Comparison of ENCODE assay signal across 22 cellular contexts in the genomic region with DNA sequence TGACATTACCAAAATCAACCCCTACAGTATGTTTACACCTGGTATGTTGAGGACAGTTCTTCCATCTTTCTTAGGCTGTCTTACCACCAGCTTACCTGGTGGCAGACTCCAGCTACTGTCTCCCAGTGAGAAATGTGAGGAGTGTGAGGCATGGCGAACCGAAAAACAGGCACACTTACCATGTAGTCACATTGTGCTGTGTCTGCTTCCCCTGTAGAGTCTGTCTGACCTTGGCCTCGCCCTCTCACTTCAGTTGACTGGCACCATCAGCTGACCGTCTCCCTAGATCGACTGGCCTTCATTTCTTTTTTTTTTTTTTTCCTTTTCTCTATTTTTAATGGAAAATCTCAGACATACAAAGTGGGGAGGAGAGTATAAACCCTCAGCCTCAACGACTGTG.
"Had no signal": no experiment of that assay in that cellular context is flagged by ENCODE, and none has a peak within 500 bp of the region (broad histone marks: within the 10 kb centered on the region; RNA-seq: fewer than 3 reads in every experiment).

No MANE protein-coding gene starts in this region.

- H3K9me3 ChIP-seq: ascending aorta, body of pancreas, Peyer's patch had no signal

- H3K36me3 ChIP-seq: ascending aorta, Peyer's patch had no signal

- FAIRE-seq: bronchial epithelial cell, K562 had no signal

- H3K4me3 ChIP-seq: ascending aorta, body of pancreas, K562, Peyer's patch had no signal

- ATAC-seq: activated CD4-positive, CD25-positive, alpha-beta regulatory T cell treated with anti-CD3 and anti-CD28 coated beads, Interleukin-2, amount 50 U/mL, for 24 hours; activated CD8-positive, alpha-beta T cell treated with anti-CD3 and anti-CD28 coated beads for 36 hours; activated T-cell treated with anti-CD3 and anti-CD28 coated beads, Interleukin-2, amount 50 U/mL, for 72 hours; body of pancreas; K562 had no signal

- DNase-seq: activated CD4-positive, alpha-beta T cell treated with anti-CD3 and anti-CD28 coated beads for 4 hours; activated CD8-positive, alpha-beta memory T cell treated with anti-CD3 and anti-CD28 coated beads, Interleukin-2, amount 50 U/mL, for 4 hours; activated CD8-positive, alpha-beta T cell treated with anti-CD3 and anti-CD28 coated beads for 36 hours; activated gamma-delta T cell treated with Interleukin-2 at 50 U/mL for 16 hours; activated naive CD4-positive, alpha-beta T cell treated with anti-CD3 and anti-CD28 coated beads, Interleukin-2, amount 10 ng/mL, durations not matched to agents 7 days and 5 days; activated naive CD8-positive, alpha-beta T cell treated with anti-CD3 and anti-CD28 coated beads for 36 hours; activated T-cell treated with anti-CD3 and anti-CD28 coated beads, Interleukin-2, amount 50 U/mL, for 72 hours; Karpas-422; NCI-H1105 treated with DMSO at 0.1 percent for 48 hours; NCI-H1436 treated with DMSO at 0.1 percent for 48 hours; NCI-H187; NCI-H2081; NCI-H446; NCI-H524; Peyer's patch; SHP77 treated with DMSO at 0.1 percent for 48 hours had no signal

- H3K27me3 ChIP-seq: ascending aorta, body of pancreas, Peyer's patch had no signal

- H3K27ac ChIP-seq: ascending aorta, Peyer's patch, RWPE1 had no signal
